9 cellular contexts compared by ENCODE assay signal in the genomic region with DNA sequence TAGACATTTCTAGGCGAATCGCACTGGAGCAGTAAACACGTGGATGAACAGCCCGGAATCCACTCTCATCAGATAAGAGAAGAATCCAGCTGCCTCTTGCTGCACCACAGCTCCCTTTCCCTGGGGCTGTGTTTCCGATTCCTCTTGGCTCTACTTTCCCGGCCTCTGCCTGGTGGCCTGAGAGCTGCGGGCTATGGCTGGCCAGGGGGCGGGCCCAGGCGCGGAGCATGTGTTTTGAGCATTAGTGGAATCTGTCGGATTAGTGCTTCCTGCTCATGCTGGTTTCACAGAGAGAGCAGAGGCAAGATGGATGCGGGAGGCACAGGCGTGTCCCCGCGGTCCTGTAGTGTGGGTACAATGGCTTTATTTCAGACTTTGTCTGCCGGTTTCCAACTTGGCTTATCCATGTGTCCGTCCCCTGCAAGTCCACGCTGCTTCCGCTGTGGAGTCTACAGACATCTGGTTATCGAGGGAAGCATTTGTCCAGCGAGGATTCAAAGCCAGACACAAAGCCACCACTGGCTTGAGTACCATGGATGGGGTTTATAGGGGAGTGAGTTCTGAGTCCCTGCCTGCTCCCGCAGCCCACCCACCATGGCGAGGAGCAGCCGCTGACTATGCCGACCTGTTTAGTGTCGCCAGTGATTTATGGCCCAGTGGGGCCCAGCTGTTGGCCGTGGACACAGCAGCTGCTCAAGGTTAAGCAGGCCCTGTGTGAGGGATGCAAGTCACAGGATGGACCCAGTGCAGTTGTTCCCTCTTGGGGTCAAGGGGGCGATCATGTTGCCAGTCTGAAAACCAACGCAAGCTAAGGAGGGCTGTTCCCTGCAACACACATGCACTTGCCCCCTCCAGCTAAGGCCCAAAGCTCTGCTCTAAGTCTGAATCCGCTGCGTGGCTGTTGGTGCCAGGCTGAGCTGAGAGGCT. TPM values are rescaled to one million over a fixed set of nuclear protein-coding genes. Genes with fewer than 3 reads are reported as not detected.
DNase-seq lines count a peak whose midpoint lies in the region; ATAC-seq and TF ChIP-seq lines count a peak whose summit lies in the region.
"Had no signal": no experiment of that assay in that cellular context is flagged by ENCODE, and none has a peak within 500 bp of the region (broad histone marks: within the 10 kb centered on the region; RNA-seq: fewer than 3 reads in every experiment).

No MANE protein-coding gene starts in this region.

- no peak for TF ChIP-seq POLR2A in esophagus muscularis mucosa (IDR thresholded peaks at IDR 0.05; ENCODE audit: low read depth)

- peak overlapping the region in 2 of 6 donors; percentile 56 to 63 for H3K27ac Mint-ChIP-seq in naive B cell
- H3K27ac Mint-ChIP-seq in activated T-helper 17 cell treated with anti-CD3 and anti-CD28 coated beads, Interleukin-2, amount 50 U/mL, for 72 hours: no peak overlapping the region

- H3K36me3 Mint-ChIP-seq in naive B cell: no peaks in the 10 kb centered on the region
- H3K36me3 Mint-ChIP-seq in activated T-helper 17 cell treated with anti-CD3 and anti-CD28 coated beads, Interleukin-2, amount 50 U/mL, for 72 hours (ENCODE audit: low read depth): no peaks in the 10 kb centered on the region

- no peaks in the 10 kb centered on the region for H3K36me3 ChIP-seq in esophagus muscularis mucosa

- CTCF ChIA-PET in AG04450 (lab: Charles Lee): no interaction called here

- H3K27ac ChIP-seq in AG04450 (ENCODE audit: low read depth, low read length) (peak overlapping the region; percentile 57), esophagus muscularis mucosa (replicated peaks in 1 of 4) (peak overlapping the region; percentile 55 to 67 (median 64))

- H3K4me1 Mint-ChIP-seq in naive B cell: peaks cover 4 to 7% (median 4%) of the 10 kb centered on the region in 3 donors
- no peaks in the 10 kb centered on the region for H3K4me1 Mint-ChIP-seq in activated T-helper 17 cell treated with anti-CD3 and anti-CD28 coated beads, Interleukin-2, amount 50 U/mL, for 72 hours

- DNase-seq in AG04450 (ENCODE audit: low read depth, low spot score): peak; percentile 59
- peak; percentile 62 for DNase-seq in NCI-H524 treated with DMSO at 0.1 percent for 48 hours (lab: John Stamatoyannopoulos, UW)
- peak; percentile 93 for DNase-seq in esophagus muscularis mucosa (ENCODE audit: extremely low spot score)
- no peak for DNase-seq in naive B cell
- no peak for DNase-seq in GM19238 (ENCODE audit: insufficient read length, low spot score)
- DNase-seq in T-helper 1 cell: no peak
- DNase-seq: DND-41 had no signal

- H3K9me3 Mint-ChIP-seq in naive B cell: no peaks in the 10 kb centered on the region
- no peaks in the 10 kb centered on the region for H3K9me3 Mint-ChIP-seq in activated T-helper 17 cell treated with anti-CD3 and anti-CD28 coated beads, Interleukin-2, amount 50 U/mL, for 72 hours

- H3K27me3 Mint-ChIP-seq in naive B cell: no peaks in the 10 kb centered on the region
- no peaks in the 10 kb centered on the region for H3K27me3 Mint-ChIP-seq in activated T-helper 17 cell treated with anti-CD3 and anti-CD28 coated beads, Interleukin-2, amount 50 U/mL, for 72 hours

- peaks cover 6 to 17% (median 15%) of the 10 kb centered on the region in 4 donors for H3K4me1 ChIP-seq in esophagus muscularis mucosa

- H3K4me3 Mint-ChIP-seq in naive B cell: peak overlapping the region in 7 of 8 donors; percentile 17 to 75 (median 44)
- no peak overlapping the region for H3K4me3 Mint-ChIP-seq in activated T-helper 17 cell treated with anti-CD3 and anti-CD28 coated beads, Interleukin-2, amount 50 U/mL, for 72 hours

- no peak for TF ChIP-seq EP300 in esophagus muscularis mucosa (IDR thresholded peaks at IDR 0.05)

- intact Hi-C loops in esophagus muscularis mucosa (cut with DNase I): no loop called here

- ATAC-seq in naive B cell (ENCODE audit: low read depth in 2 of 2): peak in 1 of 2 donors; percentile 30
- ATAC-seq in activated T-helper 17 cell treated with anti-CD3 and anti-CD28 coated beads, Interleukin-2, amount 50 U/mL, for 72 hours (replicated peaks): no peak
- no peak for ATAC-seq in GM21737 (IDR thresholded peaks at IDR 0.05; ENCODE audit: unreplicated experiment)

- TF ChIP-seq CTCF in AG04450 (IDR thresholded peaks at IDR 0.05; ENCODE audit: low read depth, low read length) (no peak), esophagus muscularis mucosa (IDR thresholded peaks at IDR 0.05) (no peak)

- POLR2A ChIA-PET in AG04450 (lab: Yijun Ruan, JAX): interaction anchor here (1.0 to 2.0 kb wide), 3 partner anchors 14 to 26 kb away, joined by 3 to 8 read pairs (median 4); no protein-coding TSS in a partner anchor

- 15% methylated on average over 20 of the region's 31 CpGs for WGBS in esophagus muscularis mucosa

- H3K27me3 ChIP-seq in AG04450 (ENCODE audit: control insufficient read depth, insufficient read depth, low read length) (no peaks in the 10 kb centered on the region), esophagus muscularis mucosa (no peaks in the 10 kb centered on the region)

- H3K9me3 ChIP-seq in AG04450 (ENCODE audit: control insufficient read depth, insufficient read depth, low read length) (no peaks in the 10 kb centered on the region; the same call in 1 of the 2 replicates), esophagus muscularis mucosa (no peaks in the 10 kb centered on the region)

- H3K4me3 ChIP-seq in AG04450 (ENCODE audit: low read depth, low read length) (peak overlapping the region; percentile 22), esophagus muscularis mucosa (peak overlapping the region; percentile 34 to 47 (median 44))

RNA-seq across cellular contexts. Expression of a gene that starts 43.3 kb away (rescaled TPM):
- polyA plus RNA-seq in AG04450 (2011; rRNA removed) (19.6 and 28.4 TPM in 2 replicates), naive B cell (ENCODE audit: low read depth in 6 of 6) (10 to 100 TPM; 17.0 to 41.3 (median 20.1) TPM)
- 57.8 and 74.4 TPM in 2 replicates for polyA minus RNA-seq in AG04450 (2011; rRNA and poly(A)+ RNA removed)
- total RNA-seq in esophagus muscularis mucosa: 100 to 1,000 TPM in 1 of 4 donors, 10 to 100 TPM in 3; 50.5 to 111 (median 77.7) TPM
- total RNA-seq in activated T-helper 17 cell treated with anti-CD3 and anti-CD28 coated beads, Interleukin-2, amount 50 U/mL, for 72 hours: 10 to 100 TPM; 58.6 to 77.2 TPM

Comparison
In these comparisons a context has a peak if more than half of its experiments do, and no peak if none do; other contexts are left out.
1. DNase-seq: peak in AG04450 (single experiment), NCI-H524 treated with DMSO at 0.1 percent for 48 hours (single experiment) and esophagus muscularis mucosa (single experiment); none in naive B cell (single experiment), GM19238 (single experiment) and T-helper 1 cell (0 of 5).